19 cellular contexts compared by ENCODE assay signal in genomic region chr17:50194441-50195195, GRCh38. TPM values are rescaled to one million over a fixed set of nuclear protein-coding genes. Genes with fewer than 3 reads are reported as not detected.
DNase-seq lines count a peak whose midpoint lies in the region; ATAC-seq and TF ChIP-seq lines count a peak whose summit lies in the region.
"Had no signal": no experiment of that assay in that cellular context is flagged by ENCODE, and none has a peak within 500 bp of the region (broad histone marks: within the 10 kb centered on the region; RNA-seq: fewer than 3 reads in every experiment).

No MANE protein-coding gene starts in this region.

- no peak overlapping the region for H2AFZ ChIP-seq in mesenchymal stem cell (ENCODE audit: low read depth, low read length)
- H2AFZ ChIP-seq: PC-9 had no signal

- H3K36me3 ChIP-seq in brain microvascular endothelial cell (replicated peaks) (peaks cover 96% of the 10 kb centered on the region), mesenchymal stem cell (ENCODE audit: control insufficient read depth in 1 of 2, insufficient read depth in 2 of 2, low read depth in 1 of 2, low read length in 2 of 2) (peaks cover 93 to 94% of the 10 kb centered on the region in 2 experiments), suprapubic skin (peaks cover 56% of the 10 kb centered on the region)

- H3K14ac ChIP-seq in mesenchymal stem cell (ENCODE audit: low read length in 2 of 2): peak overlapping the region in 1 of 2 experiments; percentile 4

- H3K18ac ChIP-seq in mesenchymal stem cell (ENCODE audit: low read depth in 1 of 2, low read length in 2 of 2): peak overlapping the region; percentile 14 to 84

- no peak for TF ChIP-seq POLR2A in suprapubic skin (IDR thresholded peaks at IDR 0.05)

- ATAC-seq in HG02870 (IDR thresholded peaks at IDR 0.05; ENCODE audit: unreplicated experiment) (no peak), HG03135 (IDR thresholded peaks at IDR 0.05; ENCODE audit: unreplicated experiment) (no peak), GM18517 (IDR thresholded peaks at IDR 0.05; ENCODE audit: unreplicated experiment) (no peak)
- ATAC-seq: natural killer cell had no signal

- H4K91ac ChIP-seq in mesenchymal stem cell (ENCODE audit: low read length): no peak overlapping the region

- no peak for TF ChIP-seq EP300 in suprapubic skin (IDR thresholded peaks at IDR 0.05)

- H2BK120ac ChIP-seq in mesenchymal stem cell (ENCODE audit: low read depth, low read length): no peak overlapping the region

- H3K4ac ChIP-seq in mesenchymal stem cell (ENCODE audit: low read depth in 1 of 2, low read length in 2 of 2): peak overlapping the region in 1 of 2 experiments; percentile 54

- H4K8ac ChIP-seq in mesenchymal stem cell (ENCODE audit: low read length): peak overlapping the region; percentile 47

- H3K4me3 ChIP-seq in brain microvascular endothelial cell (ENCODE audit: low read depth, low read length): peak overlapping the region; percentile 12
- peak overlapping the region in 1 of 2 experiments; percentile 34 for H3K4me3 ChIP-seq in mesenchymal stem cell (ENCODE audit: insufficient read depth in 1 of 2, low read depth in 1 of 2, low read length in 2 of 2)
- H3K4me3 ChIP-seq in suprapubic skin: no peak overlapping the region
- H3K4me3 ChIP-seq: adrenal gland, PC-9 had no signal

- peak overlapping the region in 1 of 2 experiments; percentile 37 for H2BK12ac ChIP-seq in mesenchymal stem cell (ENCODE audit: low read length in 2 of 2)

- H3K9me3 ChIP-seq in mesenchymal stem cell (ENCODE audit: control insufficient read depth, low read length): no peaks in the 10 kb centered on the region
- no peaks in the 10 kb centered on the region for H3K9me3 ChIP-seq in suprapubic skin
- H3K9me3 ChIP-seq: adrenal gland had no signal

- H3K27me3 ChIP-seq in brain microvascular endothelial cell (replicated peaks) (no peaks in the 10 kb centered on the region), mesenchymal stem cell (ENCODE audit: control insufficient read depth in 1 of 2, insufficient read depth in 1 of 2, low read length in 2 of 2) (no peaks in the 10 kb centered on the region), suprapubic skin (no peaks in the 10 kb centered on the region)

- H2AK5ac ChIP-seq in mesenchymal stem cell (ENCODE audit: low read length, severe bottlenecking): no peak overlapping the region

- H3K4me1 ChIP-seq in mesenchymal stem cell (ENCODE audit: control insufficient read depth, insufficient read depth, low read depth, low read length) (peaks cover 67% of the 10 kb centered on the region), suprapubic skin (peaks cover 26% of the 10 kb centered on the region)

- H2BK15ac ChIP-seq in mesenchymal stem cell (ENCODE audit: low read depth, poor library complexity, severe bottlenecking): no peak overlapping the region

- DNase-seq in EH (ENCODE audit: low read depth) (peak; percentile 61), brain microvascular endothelial cell (no peak), mesenchymal stem cell (no peak), suprapubic skin (ENCODE audit: low spot score in 2 of 2) (no peak), kidney tubule cell (ENCODE audit: low spot score) (no peak)
- DNase-seq: adrenal gland; CD4-positive, alpha-beta T cell; DMS79; GOT3; immature natural killer cell; natural killer cell; NCI-H1105 treated with DMSO at 0.1 percent for 48 hours; NCI-H2171; PC-9 had no signal

- H2BK5ac ChIP-seq in mesenchymal stem cell (ENCODE audit: low read depth, low read length, poor library complexity, severe bottlenecking): no peak overlapping the region

- no peak for TF ChIP-seq CTCF in brain microvascular endothelial cell (IDR thresholded peaks at IDR 0.05; ENCODE audit: low read depth, low read length, missing control alignments)
- TF ChIP-seq CTCF in suprapubic skin (IDR thresholded peaks at IDR 0.05): no peak

- H3K4me2 ChIP-seq in mesenchymal stem cell (ENCODE audit: low read length, poor library complexity, severe bottlenecking): no peak overlapping the region
- H3K4me2 ChIP-seq: PC-9 had no signal

- H3K79me1 ChIP-seq in mesenchymal stem cell (replicated peaks; ENCODE audit: low read length, poor library complexity, severe bottlenecking): no peaks in the 10 kb centered on the region

- in situ Hi-C loops in brain microvascular endothelial cell (cut with HindIII; ENCODE audit: low pct_ligation_motif_present, low sequenced_read_pairs): no loop called here

- H3K9ac ChIP-seq in mesenchymal stem cell (ENCODE audit: low read length): peak overlapping the region; percentile 100

- H3K23ac ChIP-seq in mesenchymal stem cell (ENCODE audit: low read length in 2 of 2): no peak overlapping the region

- peak overlapping the region; percentile 98 for H3K27ac ChIP-seq in brain microvascular endothelial cell
- H3K27ac ChIP-seq in mesenchymal stem cell (ENCODE audit: low read length, poor library complexity, severe bottlenecking): peak overlapping the region; percentile 82
- H3K27ac ChIP-seq in suprapubic skin: peak overlapping the region; percentile 19
- H3K27ac ChIP-seq: adrenal gland, PC-9 had no signal

- 96% methylated on average over 25 of the region's 25 CpGs for WGBS in mesenchymal stem cell
- 77% methylated on average over 21 of the region's 25 CpGs for WGBS in suprapubic skin

RNA-seq across cellular contexts. Expression of gene COL1A1, which starts 6.8 kb away (rescaled TPM):
- 4,381 TPM for polyA plus RNA-seq in mesenchymal stem cell (2013, experiment 1 of 2)
- polyA plus RNA-seq in mesenchymal stem cell (2013, experiment 2 of 2): 4,150 TPM
- 10 to 100 TPM; 19.2 to 56.8 (median 33.1) TPM for total RNA-seq in suprapubic skin
- polyA plus RNA-seq: immature natural killer cell had no signal

RNA-seq across cellular contexts. Expression of gene SGCA, which starts 28.8 kb away (rescaled TPM):
- 0.14 TPM for polyA plus RNA-seq in mesenchymal stem cell (2013, experiment 1 of 2)
- 0.08 TPM for polyA plus RNA-seq in mesenchymal stem cell (2013, experiment 2 of 2)
- 1 to 10 TPM; 2.1 to 5.8 (median 4.0) TPM for total RNA-seq in suprapubic skin
- total RNA-seq: CD4-positive, alpha-beta T cell; lung microvascular endothelial cell; natural killer cell; PC-9; renal cortical epithelial cell had no signal
- polyA plus RNA-seq: immature natural killer cell had no signal

RNA-seq across cellular contexts. Expression of gene PPP1R9B, which starts 44.1 kb away (rescaled TPM):
- 34.9 TPM for polyA plus RNA-seq in mesenchymal stem cell (2013, experiment 1 of 2)
- polyA plus RNA-seq in mesenchymal stem cell (2013, experiment 2 of 2): 33.0 TPM
- 10 to 100 TPM; 21.5 to 26.2 (median 23.7) TPM for total RNA-seq in suprapubic skin

Comparison
In these comparisons a context has a peak if more than half of its experiments do, and no peak if none do; other contexts are left out.
1. H3K27ac ChIP-seq: peak in every context shown above with its lines; median percentile 98 in brain microvascular endothelial cell; 82 in mesenchymal stem cell; 19 in suprapubic skin.